1 cellular context compared by ENCODE assay signal in genomic region chr2:17719562-17720371, GRCh38.
TF ChIP-seq lines count a peak whose summit lies in the region.

No MANE protein-coding gene starts in this region.

TF ChIP-seq in GM12878, 131 proteins besides CTCF, POLR2A, EP300 and RAD21:
- no peak for TF ChIP-seq SPI1 (IDR thresholded peaks at IDR 0.05; ENCODE audit: borderline replicate concordance, insufficient read depth, low read depth, low read length)
- TF ChIP-seq SMC3 (IDR thresholded peaks at IDR 0.05; ENCODE audit: borderline replicate concordance, low read length): peak; percentile 64; the same call in 1 of the 2 replicates
